Comparison of ENCODE assay signal across 21 cellular contexts in the genomic region with DNA sequence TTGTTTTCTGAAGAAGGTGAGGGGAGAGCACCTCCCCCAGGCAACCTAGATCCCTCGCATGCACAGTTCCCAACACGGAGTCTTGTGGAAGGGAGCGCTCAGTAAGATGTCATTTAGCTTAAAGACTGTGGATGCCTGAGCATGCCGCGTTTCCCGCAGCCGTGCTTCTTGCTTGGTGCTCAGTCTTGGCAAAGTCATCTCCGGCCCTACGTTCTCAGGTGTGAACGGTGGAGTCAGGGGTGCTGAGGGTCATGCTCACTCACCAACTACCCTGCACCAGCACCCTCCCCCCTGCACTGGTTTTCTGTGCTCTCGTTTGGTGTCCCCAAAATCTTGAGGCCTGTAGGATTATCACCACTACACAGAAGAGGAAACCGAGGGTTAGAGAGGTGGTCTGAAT.
DNase-seq lines count a peak whose midpoint lies in the region; ATAC-seq, FAIRE-seq and TF ChIP-seq lines count a peak whose summit lies in the region.
"Had no signal": no experiment of that assay in that cellular context is flagged by ENCODE, and none has a peak within 500 bp of the region (broad histone marks: within the 10 kb centered on the region; RNA-seq: fewer than 3 reads in every experiment).

No MANE protein-coding gene starts in this region.

- H3K36me3 ChIP-seq in BLaER1 treated with 17β-estradiol and CSF1 and Interleukin-3, amounts not matched to agents 10 nM and 100 nM: no peaks in the 10 kb centered on the region
- H3K36me3 ChIP-seq in KOPT-K1 (ENCODE audit: insufficient read depth, low read length) (no peaks in the 10 kb centered on the region), H1 (ENCODE audit: control insufficient read depth in 2 of 4, insufficient read depth in 4 of 4, low read length in 3 of 4) (no peaks in the 10 kb centered on the region), neuronal stem cell (replicated peaks in 1 of 2; ENCODE audit: control insufficient read depth in 2 of 2, insufficient read depth in 2 of 2, low read length in 2 of 2) (no peaks in the 10 kb centered on the region)
- H3K36me3 ChIP-seq: Peyer's patch, suprapubic skin had no signal

- H2AFZ ChIP-seq in H1 (ENCODE audit: low read length) (0 out of 2 replicates have a peak overlapping the region, but pooled peaks have one; percentile 35), neuronal stem cell (ENCODE audit: low read length) (no peak overlapping the region)

- H3K79me2 ChIP-seq in H1 (ENCODE audit: control insufficient read depth in 1 of 2, insufficient read depth in 2 of 2, low read length in 2 of 2): no peaks in the 10 kb centered on the region

- FAIRE-seq in H1 (lab: Jason Lieb, UNC): no peak
- FAIRE-seq: TTC549 had no signal

- H2BK12ac ChIP-seq in H1 (ENCODE audit: low read depth, low read length) (0 out of 2 replicates have a peak overlapping the region, but pooled peaks have one; percentile 13), neuronal stem cell (ENCODE audit: low read length) (no peak overlapping the region)

- no peak for ATAC-seq in GM21528 (IDR thresholded peaks at IDR 0.05; ENCODE audit: low FRiP score, unreplicated experiment)
- ATAC-seq: left colon had no signal

- H2BK120ac ChIP-seq in H1 (replicated peaks; ENCODE audit: low read depth, low read length) (no peak overlapping the region), neuronal stem cell (ENCODE audit: low read depth, low read length) (no peak overlapping the region)

- H3K27me3 ChIP-seq in BLaER1 treated with 17β-estradiol and CSF1 and Interleukin-3, amounts not matched to agents 10 nM and 100 nM: no peaks in the 10 kb centered on the region
- H3K27me3 ChIP-seq in H1 (replicated peaks in 1 of 4; ENCODE audit: control insufficient read depth in 3 of 4, extremely low read depth in 1 of 4, insufficient read depth in 3 of 4, low read length in 3 of 4) (peaks cover 0 to 2% (median 0%) of the 10 kb centered on the region in 4 experiments; a peak in 1 of 7 replicates), neuronal stem cell (ENCODE audit: control insufficient read depth in 3 of 3, insufficient read depth in 3 of 3, low read depth in 1 of 3, low read length in 3 of 3) (no peaks in the 10 kb centered on the region)
- H3K27me3 ChIP-seq: Peyer's patch, suprapubic skin had no signal

- no peaks in the 10 kb centered on the region; a peak in 1 of 22 replicates for H4K20me1 ChIP-seq in BLaER1 treated with 17β-estradiol and CSF1 and Interleukin-3, amounts not matched to agents 10 nM and 100 nM
- H4K20me1 ChIP-seq in H1 (replicated peaks in 1 of 2; ENCODE audit: control insufficient read depth in 1 of 2, insufficient read depth in 2 of 2, low read length in 2 of 2): no peaks in the 10 kb centered on the region

- peak overlapping the region; percentile 42 for H3K18ac ChIP-seq in H1 (ENCODE audit: extremely low read depth, low read length)
- peak overlapping the region; percentile 2 for H3K18ac ChIP-seq in neuronal stem cell (ENCODE audit: low read length)

- no peak overlapping the region for H3K4me3 ChIP-seq in BLaER1 treated with 17β-estradiol and CSF1 and Interleukin-3, amounts not matched to agents 10 nM and 100 nM
- H3K4me3 ChIP-seq in H1 (ENCODE audit: extremely low read depth in 1 of 4, insufficient read depth in 2 of 4, low read depth in 3 of 4, low read length in 4 of 4) (no peak overlapping the region), neuronal stem cell (ENCODE audit: low read length in 2 of 2) (no peak overlapping the region)
- H3K4me3 ChIP-seq: Peyer's patch, suprapubic skin had no signal

- no peak overlapping the region for H3K56ac ChIP-seq in H1 (replicated peaks; ENCODE audit: insufficient read length, low read depth, low read length)

- H2BK15ac ChIP-seq in H1 (ENCODE audit: low read length): peak overlapping the region; percentile 66; the same call in 1 of the 2 replicates
- no peak overlapping the region for H2BK15ac ChIP-seq in neuronal stem cell (ENCODE audit: low read length)

- H3K23ac ChIP-seq in H1 (ENCODE audit: insufficient read length) (no peak overlapping the region), neuronal stem cell (ENCODE audit: low read depth, low read length, poor library complexity) (no peak overlapping the region)

- no peak overlapping the region for H4K8ac ChIP-seq in H1 (ENCODE audit: extremely low read depth, insufficient read depth, low read length)
- H4K8ac ChIP-seq in neuronal stem cell (ENCODE audit: low read depth, low read length): no peak overlapping the region

- H3K4ac ChIP-seq in H1 (replicated peaks; ENCODE audit: insufficient read length, low read depth, low read length) (no peak overlapping the region), neuronal stem cell (ENCODE audit: low read length) (no peak overlapping the region)

- TF ChIP-seq CTCF in H1 (IDR thresholded peaks at IDR 0.05; ENCODE audit: control extremely low read depth in 1 of 3, insufficient read depth in 1 of 3, low read depth in 1 of 3, low read length in 3 of 3): no peak

- no peak overlapping the region for H4K5ac ChIP-seq in H1 (ENCODE audit: insufficient read length, low read depth, low read length)

- POLR2A ChIA-PET in H1 (lab: Charles Lee; ENCODE audit: partially characterized antibody): interaction anchor here (0.9 kb wide), 1 partner anchor 10 kb away, joined by 3 read pairs; no protein-coding TSS in a partner anchor

- H3K4me2 ChIP-seq in BLaER1 treated with 17β-estradiol and CSF1 and Interleukin-3, amounts not matched to agents 10 nM and 100 nM: peak overlapping the region; percentile 73 to 91 (median 82)
- no peak overlapping the region for H3K4me2 ChIP-seq in H1 (ENCODE audit: insufficient read depth in 1 of 2, low read depth in 2 of 2, low read length in 2 of 2)
- H3K4me2 ChIP-seq in neuronal stem cell (ENCODE audit: insufficient read depth, low read length, poor library complexity, severe bottlenecking): no peak overlapping the region

- peak overlapping the region in 6 of 11 experiments; percentile 38 to 77 (median 70); a peak in 9 of 22 replicates for H3K27ac ChIP-seq in BLaER1 treated with 17β-estradiol and CSF1 and Interleukin-3, amounts not matched to agents 10 nM and 100 nM
- H3K27ac ChIP-seq in KOPT-K1 (ENCODE audit: low read depth, low read length, poor library complexity, severe bottlenecking) (peak overlapping the region; percentile 68), H1 (ENCODE audit: low read depth, low read length) (no peak overlapping the region), neuronal stem cell (replicated peaks; ENCODE audit: low read length) (no peak overlapping the region)
- H3K27ac ChIP-seq: epithelial cell of prostate had no signal

- H3K23me2 ChIP-seq in H1 (ENCODE audit: low read depth, low read length): no peaks in the 10 kb centered on the region; the same call in 1 of the 2 replicates

- H3K9ac ChIP-seq in BLaER1 treated with 17β-estradiol and CSF1 and Interleukin-3, amounts not matched to agents 10 nM and 100 nM: peak overlapping the region in 8 of 11 experiments; percentile 17 to 66 (median 54); a peak in 11 of 22 replicates
- H3K9ac ChIP-seq in H1 (replicated peaks in 1 of 4; ENCODE audit: extremely low read depth in 1 of 4, low read depth in 3 of 4, low read length in 3 of 4) (no peak overlapping the region), neuronal stem cell (ENCODE audit: low read depth, low read length, poor library complexity) (no peak overlapping the region)

- H2AK5ac ChIP-seq in H1 (ENCODE audit: low read depth, low read length) (no peak overlapping the region), neuronal stem cell (ENCODE audit: low read depth, low read length) (no peak overlapping the region)

- H3K14ac ChIP-seq in H1 (ENCODE audit: insufficient read length): no peak overlapping the region
- H3K14ac ChIP-seq in neuronal stem cell (ENCODE audit: low read length): no peak overlapping the region

- H3K4me1 ChIP-seq in BLaER1 treated with 17β-estradiol and CSF1 and Interleukin-3, amounts not matched to agents 10 nM and 100 nM: peaks cover 35 to 74% (median 49%) of the 10 kb centered on the region in 10 experiments
- H3K4me1 ChIP-seq in H1 (replicated peaks in 1 of 4; ENCODE audit: control insufficient read depth in 3 of 4, insufficient read depth in 4 of 4, low read length in 3 of 4): peaks cover 0 to 22% (median 11%) of the 10 kb centered on the region in 4 experiments; a peak in 6 of 7 replicates
- peaks cover 5 to 16% of the 10 kb centered on the region in 2 donors for H3K4me1 ChIP-seq in neuronal stem cell (ENCODE audit: control insufficient read depth in 2 of 2, insufficient read depth in 1 of 2, low read depth in 1 of 2, low read length in 2 of 2)

- TF ChIP-seq EP300 in H1 (IDR thresholded peaks at IDR 0.05; ENCODE audit: borderline replicate concordance in 1 of 2, low read depth in 2 of 2, low read length in 2 of 2): no peak

- TF ChIP-seq POLR2A in H1 (IDR thresholded peaks at IDR 0.05; ENCODE audit: control extremely low read depth in 1 of 2, low read depth in 2 of 2, low read length in 2 of 2): no peak

- peak in 1 of 2 experiments; percentile 15; a peak in 1 of 4 replicates for TF ChIP-seq RAD21 in H1 (IDR thresholded peaks at IDR 0.05 in 1 of 2, conservative IDR thresholded peaks at IDR 0.05 in 1 of 2; ENCODE audit: low read depth in 2 of 2, low read length in 2 of 2)

- H2BK20ac ChIP-seq in H1 (ENCODE audit: low read length): no peak overlapping the region

- no peaks in the 10 kb centered on the region for H3K9me3 ChIP-seq in BLaER1 treated with 17β-estradiol and CSF1 and Interleukin-3, amounts not matched to agents 10 nM and 100 nM (replicated peaks in 1 of 11)
- no peaks in the 10 kb centered on the region for H3K9me3 ChIP-seq in KOPT-K1 (ENCODE audit: insufficient read depth, low read length, poor library complexity, severe bottlenecking)
- no peaks in the 10 kb centered on the region for H3K9me3 ChIP-seq in H1 (ENCODE audit: insufficient read depth in 2 of 2, low read depth in 1 of 2, low read length in 1 of 2)
- no peaks in the 10 kb centered on the region for H3K9me3 ChIP-seq in neuronal stem cell (replicated peaks in 1 of 2; ENCODE audit: control insufficient read depth in 2 of 2, insufficient read depth in 1 of 2, low read depth in 1 of 2, low read length in 2 of 2)
- H3K9me3 ChIP-seq: suprapubic skin had no signal

- H2BK5ac ChIP-seq in H1 (ENCODE audit: low read depth, low read length) (peak overlapping the region; percentile 1; the same call in 1 of the 2 replicates), neuronal stem cell (ENCODE audit: low read length) (no peak overlapping the region)

- CTCF ChIA-PET in H1 (lab: Charles Lee; ENCODE audit: partially characterized antibody): interaction anchor here (0.6 to 0.9 kb wide), 2 partner anchors 127 to 219 kb away, joined by 3 read pairs; no protein-coding TSS in a partner anchor

- no peaks in the 10 kb centered on the region for H3K79me1 ChIP-seq in H1 (ENCODE audit: low read depth, low read length)
- no peaks in the 10 kb centered on the region for H3K79me1 ChIP-seq in neuronal stem cell (ENCODE audit: low read depth, low read length)

- H4K91ac ChIP-seq in H1 (replicated peaks; ENCODE audit: insufficient read length, low read length) (no peak overlapping the region), neuronal stem cell (ENCODE audit: low read depth, low read length, poor library complexity) (no peak overlapping the region)

- DNase-seq in H1 (ENCODE audit: low read depth in 1 of 2, low spot score in 2 of 2) (no peak), neuronal stem cell (ENCODE audit: low spot score) (no peak), COLO668 (lab: John Stamatoyannopoulos, UW; ENCODE audit: unreplicated experiment) (no peak)
- DNase-seq in stimulated activated CD4-positive, alpha-beta T cell treated with anti-CD3 and anti-CD28 coated beads, Interleukin-4, amount 100 ng/mL, for 24 hours: no peak
- DNase-seq in activated T-cell treated with anti-CD3 and anti-CD28 coated beads, Interleukin-2, amount 50 U/mL, for 1 hour: no peak
- DNase-seq: activated CD4-positive, alpha-beta T cell treated with anti-CD3 and anti-CD28 coated beads for 1 hour; activated T-cell treated with anti-CD3 and anti-CD28 coated beads, Interleukin-2, amount 50 U/mL, for 4 hours; CD4-positive, CD25-positive, alpha-beta regulatory T cell; DMS 273 treated with DMSO at 0.1 percent for 48 hours; HCEC 1CT; left colon; NCI-H1694 treated with DMSO at 0.1 percent for 48 hours; NCI-H2171 treated with DMSO at 0.1 percent for 48 hours; Peyer's patch; SIG-M5 had no signal

- 81% methylated on average over 12 of the region's 12 CpGs; no CpG with 5 or more reads in 1 of the 2 experiments for WGBS in H1 (ENCODE audit: extremely low coverage in 1 of 2, insufficient coverage in 1 of 2, insufficient read length in 1 of 2, insufficient replicate concordance in 2 of 2, low coverage in 1 of 2, low lambda C conversion rate in 2 of 2, missing lambda C conversion rate in 1 of 2), 2 experiments
- no CpG with 5 or more reads among the region's 12 CpGs for WGBS in neuronal stem cell (ENCODE audit: extremely low coverage in 2 of 2, insufficient read length in 2 of 2, insufficient replicate concordance in 1 of 2), 2 donors

Comparison
In these comparisons a context has a peak if more than half of its experiments do, and no peak if none do; other contexts are left out.
1. H3K27ac ChIP-seq: peak in BLaER1 treated with 17β-estradiol and CSF1 and Interleukin-3, amounts not matched to agents 10 nM and 100 nM (6 of 11) and KOPT-K1 (single experiment); none in H1 (single experiment) and neuronal stem cell (single experiment).
2. H3K4me2 ChIP-seq: peak in BLaER1 treated with 17β-estradiol and CSF1 and Interleukin-3, amounts not matched to agents 10 nM and 100 nM (11 of 11); none in H1 (0 of 2) and neuronal stem cell (single experiment).
3. H3K9ac ChIP-seq: peak in BLaER1 treated with 17β-estradiol and CSF1 and Interleukin-3, amounts not matched to agents 10 nM and 100 nM (8 of 11); none in H1 (0 of 4) and neuronal stem cell (single experiment).